12 cellular contexts compared by ENCODE assay signal in genomic region chr1:202113690-202114300, GRCh38. TPM values are rescaled to one million over a fixed set of nuclear protein-coding genes. Genes with fewer than 3 reads are reported as not detected.
DNase-seq lines count a peak whose midpoint lies in the region; ATAC-seq, FAIRE-seq and TF ChIP-seq lines count a peak whose summit lies in the region.
"Had no signal": no experiment of that assay in that cellular context is flagged by ENCODE, and none has a peak within 500 bp of the region (broad histone marks: within the 10 kb centered on the region; RNA-seq: fewer than 3 reads in every experiment).

No MANE protein-coding gene starts in this region.

- no peak overlapping the region for H2AFZ ChIP-seq in PC-9

- H3K9me3 ChIP-seq in DOHH2 (ENCODE audit: control insufficient read depth, insufficient read depth, low read length) (no peaks in the 10 kb centered on the region), PC-9 (ENCODE audit: insufficient read depth, low read depth) (no peaks in the 10 kb centered on the region), mucosa of stomach (ENCODE audit: control insufficient read depth, low read length) (no peaks in the 10 kb centered on the region)

- H3K4me2 ChIP-seq in DOHH2 (ENCODE audit: low read length): 0 out of 2 replicates have a peak overlapping the region, but pooled peaks have one; percentile 6
- peak overlapping the region; percentile 74 for H3K4me2 ChIP-seq in PC-9

- no peak for FAIRE-seq in GM12892 (lab: Jason Lieb, UNC)

- TF ChIP-seq POLR2A in GM12892 (IDR thresholded peaks at IDR 0.05; ENCODE audit: low read depth, low read length): no peak

- H3K9me2 ChIP-seq in DOHH2 (replicated peaks; ENCODE audit: control insufficient read depth, low read length) (no peaks in the 10 kb centered on the region), PC-9 (ENCODE audit: insufficient read depth) (no peaks in the 10 kb centered on the region)

- peak; percentile 58 for ATAC-seq in GM21529 (IDR thresholded peaks at IDR 0.05; ENCODE audit: unreplicated experiment)
- ATAC-seq in GM21381 (IDR thresholded peaks at IDR 0.05; ENCODE audit: unreplicated experiment): no peak

- peaks cover 10% of the 10 kb centered on the region for H3K4me1 ChIP-seq in DOHH2 (ENCODE audit: control insufficient read depth, low read length)
- peaks cover 92% of the 10 kb centered on the region for H3K4me1 ChIP-seq in PC-9 (replicated peaks; ENCODE audit: insufficient read depth)
- peaks cover 43% of the 10 kb centered on the region for H3K4me1 ChIP-seq in mucosa of stomach (ENCODE audit: control insufficient read depth, insufficient read depth, low read length)

- H3K9ac ChIP-seq in mucosa of stomach (ENCODE audit: low read length): peak overlapping the region; percentile 58

- no peak overlapping the region for H3K27ac ChIP-seq in DOHH2 (ENCODE audit: low read depth, low read length)
- peak overlapping the region; percentile 97 for H3K27ac ChIP-seq in PC-9

- POLR2A ChIA-PET in PC-9 (lab: Charles Lee; ENCODE audit: unreplicated experiment): interaction anchor here (0.6 to 3.6 kb wide), 14 partner anchors 8 to 218 kb away, joined by 3 to 90 read pairs (median 6); partner anchors contain the start of gene ELF3

- H3K36me3 ChIP-seq in DOHH2 (ENCODE audit: control insufficient read depth, low read length) (no peaks in the 10 kb centered on the region), PC-9 (ENCODE audit: low read depth) (no peaks in the 10 kb centered on the region), mucosa of stomach (ENCODE audit: control insufficient read depth, insufficient read depth, low read length) (no peaks in the 10 kb centered on the region)

- H3F3A ChIP-seq in DOHH2 (ENCODE audit: control insufficient read depth, insufficient read depth) (no peaks in the 10 kb centered on the region), PC-9 (ENCODE audit: insufficient read depth, low read depth) (peaks cover 58% of the 10 kb centered on the region)

- H3K79me2 ChIP-seq in DOHH2 (ENCODE audit: control insufficient read depth, low read length) (no peaks in the 10 kb centered on the region), PC-9 (ENCODE audit: low read depth) (no peaks in the 10 kb centered on the region)

- TSS peak; percentile 46 for BruUV-seq in PC-9 (replicated peaks; lab: Mats Ljungman, UMichigan)

- intact Hi-C loops in PC-9 (cut with micrococcal nuclease; ENCODE audit: unreplicated experiment): loop anchor here (1.0 kb wide), 3 partner anchors 57 to 95 kb away; no protein-coding TSS in a partner anchor

- H4K20me1 ChIP-seq in DOHH2 (ENCODE audit: control insufficient read depth, insufficient read depth, low read depth, low read length) (no peaks in the 10 kb centered on the region), PC-9 (ENCODE audit: insufficient read depth) (no peaks in the 10 kb centered on the region)

- CTCF ChIA-PET in PC-9 (lab: Charles Lee): interaction anchor here (0.9 to 2.3 kb wide), 3 partner anchors 57 to 103 kb away, joined by 4 to 12 read pairs (median 8); partner anchors contain the start of gene ELF3

- H3K4me3 ChIP-seq in DOHH2 (ENCODE audit: low read length): no peak overlapping the region
- no peak overlapping the region; the same call in 1 of the 2 replicates for H3K4me3 ChIP-seq in PC-9
- no peak overlapping the region for H3K4me3 ChIP-seq in mucosa of stomach (ENCODE audit: low read length)

- DNase-seq in PC-9: peak in 1 of 2 experiments; percentile 43
- no peak for DNase-seq in GM12892 (ENCODE audit: insufficient read length)
- no peak for DNase-seq in epidermal melanocyte (ENCODE audit: insufficient read length, low spot score)
- no peak for DNase-seq in T-helper 2 cell
- DNase-seq: activated CD8-positive, alpha-beta memory T cell treated with anti-CD3 and anti-CD28 coated beads, Interleukin-2, amount 50 U/mL, for 4 hours; immature natural killer cell; posterior cingulate gyrus had no signal

- H3K27me3 ChIP-seq in DOHH2 (ENCODE audit: control insufficient read depth, low read length) (no peaks in the 10 kb centered on the region), PC-9 (ENCODE audit: insufficient read depth, low read depth) (no peaks in the 10 kb centered on the region), mucosa of stomach (ENCODE audit: control insufficient read depth, insufficient read depth, low read length) (no peaks in the 10 kb centered on the region)

- TF ChIP-seq CTCF in DOHH2 (IDR thresholded peaks at IDR 0.05; ENCODE audit: low read depth, low read length, poor library complexity, severe bottlenecking) (no peak), PC-9 (conservative IDR thresholded peaks at IDR 0.05) (no peak)

RNA-seq across cellular contexts. Expression of gene GPR37L1, which starts 8.9 kb away (rescaled TPM):
- 0.30 and 0.33 TPM in 2 replicates for total RNA-seq in PC-9 (2021)
- 0.15 TPM for polyA plus RNA-seq in GM12892 (2012; ENCODE audit: missing spikeins)
- total RNA-seq: T-helper 2 cell treated with Interferon-gamma antibody and Interleukin-4, amounts not matched to agents 100 ng/mL and 5 ng/mL, for 36 hours had no signal

RNA-seq across cellular contexts. Expression of gene ARL8A, which starts 30.7 kb away (rescaled TPM):
- 40.0 and 42.6 TPM in 2 replicates for total RNA-seq in PC-9 (2021)
- 12.4 TPM for polyA plus RNA-seq in GM12892 (2012; ENCODE audit: missing spikeins)

RNA-seq across cellular contexts. Expression of gene PTPN7, which starts 46.6 kb away (rescaled TPM):
- total RNA-seq in PC-9 (2021): not detected in 2 replicates
- polyA plus RNA-seq in GM12892 (2012; ENCODE audit: missing spikeins): 36.3 TPM
